12 cellular contexts compared by ENCODE assay signal in genomic region chr12:106296179-106296877, GRCh38. TPM values are rescaled to one million over a fixed set of nuclear protein-coding genes. Genes with fewer than 3 reads are reported as not detected.
A peak's percentile ranks its signal among the peaks of the same experiment; 100 is the strongest.
DNase-seq lines count a peak whose midpoint lies in the region; ATAC-seq and TF ChIP-seq lines count a peak whose summit lies in the region.
"Had no signal": no experiment of that assay in that cellular context is flagged by ENCODE, and none has a peak within 500 bp of the region (broad histone marks: within the 10 kb centered on the region; RNA-seq: fewer than 3 reads in every experiment).

No MANE protein-coding gene starts in this region.

- ATAC-seq in GM19463 (IDR thresholded peaks at IDR 0.05; ENCODE audit: unreplicated experiment) = no peak

- H3K4me2 ChIP-seq in hepatocyte = no peak overlapping the region

- 79% methylated on average over 8 of the region's 8 CpGs for WGBS in hepatocyte (ENCODE audit: low lambda C conversion rate, missing lambda C conversion rate)

- H3K79me2 ChIP-seq in hepatocyte = no peaks in the 10 kb centered on the region

- H3K27me3 ChIP-seq in brain microvascular endothelial cell (replicated peaks) = no peaks in the 10 kb centered on the region
- H3K27me3 ChIP-seq in hepatocyte = no peaks in the 10 kb centered on the region

- H2AFZ ChIP-seq in hepatocyte = no peak overlapping the region

- H3K9me2 ChIP-seq in hepatocyte (replicated peaks; ENCODE audit: insufficient read depth) = no peaks in the 10 kb centered on the region

- no peaks in the 10 kb centered on the region for H4K20me1 ChIP-seq in hepatocyte (ENCODE audit: insufficient read depth, poor library complexity, severe bottlenecking)

- peak; percentile 61 for DNase-seq in A172 (ENCODE audit: low spot score)
- DNase-seq in HT1080 (ENCODE audit: low read depth) = peak; percentile 92
- DNase-seq in brain microvascular endothelial cell = peak; percentile 65
- peak; percentile 61 for DNase-seq in hepatocyte (ENCODE audit: low spot score)
- DNase-seq in NCI-H1436 treated with DMSO at 0.1 percent for 48 hours (lab: John Stamatoyannopoulos, UW) = no peak
- no peak for DNase-seq in activated gamma-delta T cell treated with Interleukin-2 at 50 U/mL for 16 hours
- DNase-seq in activated CD4-positive, alpha-beta T cell treated with anti-CD3 and anti-CD28 coated beads for 1 hour = no peak
- DNase-seq: activated naive CD8-positive, alpha-beta T cell treated with anti-CD3 and anti-CD28 coated beads, Interleukin-2, amount 10 ng/mL, durations not matched to agents 7 days and 5 days; erythroblast; small intestine had no signal

- H3K4me1 ChIP-seq in hepatocyte (ENCODE audit: insufficient read depth) = peaks cover 4% of the 10 kb centered on the region

- H3K27ac ChIP-seq in brain microvascular endothelial cell = no peak overlapping the region
- H3K27ac ChIP-seq in hepatocyte = peak overlapping the region; percentile 76
- H3K27ac ChIP-seq: SK-N-MC had no signal

- H3K36me3 ChIP-seq in brain microvascular endothelial cell (replicated peaks) (no peaks in the 10 kb centered on the region), hepatocyte (replicated peaks; ENCODE audit: insufficient read depth, low read depth) (no peaks in the 10 kb centered on the region)

- TF ChIP-seq CTCF in brain microvascular endothelial cell (IDR thresholded peaks at IDR 0.05; ENCODE audit: low read depth, low read length, missing control alignments) (no peak), hepatocyte (IDR thresholded peaks at IDR 0.05; ENCODE audit: poor library complexity) (no peak)

- in situ Hi-C loops in brain microvascular endothelial cell (cut with HindIII; ENCODE audit: low pct_ligation_motif_present, low sequenced_read_pairs) = no loop called here

- H3K4me3 ChIP-seq in brain microvascular endothelial cell (ENCODE audit: low read depth, low read length) (no peak overlapping the region), hepatocyte (no peak overlapping the region)
- H3K4me3 ChIP-seq: SK-N-MC had no signal

- no peaks in the 10 kb centered on the region for H3K9me3 ChIP-seq in hepatocyte (ENCODE audit: low read depth)

RNA-seq across cellular contexts. Expression of gene TCP11L2, which starts 6.2 kb away (rescaled TPM):
- total RNA-seq in A172 (2014; rRNA removed; shearing (Covaris generic)) = 3.6 TPM in 2 replicates
- 1.7 and 2.0 TPM in 2 replicates for total RNA-seq in HT1080 (2014; rRNA removed; shearing (Covaris generic))
- polyA plus RNA-seq in HT1080 (2015; cell fraction: cytosol; rRNA removed) = 6.5 and 8.7 TPM in 2 replicates
- 25.6 and 35.8 TPM in 2 replicates for polyA plus RNA-seq in HT1080 (2015; cell fraction: nucleus; rRNA removed)
- total RNA-seq in hepatocyte = 30.7 and 38.4 TPM in 2 replicates
- 8.5 and 9.6 TPM in 2 replicates for polyA plus RNA-seq in hepatocyte

RNA-seq across cellular contexts. Expression of gene CKAP4, which starts 48.5 kb away (rescaled TPM):
- total RNA-seq in A172 (2014; rRNA removed; shearing (Covaris generic)) = 112 and 133 TPM in 2 replicates
- total RNA-seq in HT1080 (2014; rRNA removed; shearing (Covaris generic)) = 66.0 and 83.0 TPM in 2 replicates
- 184 and 209 TPM in 2 replicates for polyA plus RNA-seq in HT1080 (2015; cell fraction: cytosol; rRNA removed)
- 294 and 296 TPM in 2 replicates for polyA plus RNA-seq in HT1080 (2015; cell fraction: nucleus; rRNA removed)
- 140 and 151 TPM in 2 replicates for total RNA-seq in hepatocyte
- polyA plus RNA-seq in hepatocyte = 258 and 266 TPM in 2 replicates

Comparison
In these comparisons a context has a peak if more than half of its experiments do, and no peak if none do; other contexts are left out.
1. DNase-seq: peak in A172 (single experiment), HT1080 (single experiment), brain microvascular endothelial cell (single experiment) and hepatocyte (single experiment); none in NCI-H1436 treated with DMSO at 0.1 percent for 48 hours (single experiment), activated gamma-delta T cell treated with Interleukin-2 at 50 U/mL for 16 hours (single experiment) and activated CD4-positive, alpha-beta T cell treated with anti-CD3 and anti-CD28 coated beads for 1 hour (single experiment).